In genomic region chr15:90231028-90232017, GRCh38 we compare ENCODE assay signal across 8 cellular contexts. TPM values are rescaled to one million over a fixed set of nuclear protein-coding genes. Genes with fewer than 3 reads are reported as not detected.
DNase-seq lines count a peak whose midpoint lies in the region; ATAC-seq, FAIRE-seq and TF ChIP-seq lines count a peak whose summit lies in the region.

No MANE protein-coding gene starts in this region.

- H3K9ac ChIP-seq in K562 (ENCODE audit: insufficient read depth in 1 of 2, low read depth in 2 of 2, low read length in 2 of 2), result peak overlapping the region in 1 of 2 experiments; percentile 70; a peak in 2 of 4 replicates

- no peaks in the 10 kb centered on the region for H3K9me1 ChIP-seq in K562 (ENCODE audit: control insufficient read depth, insufficient read depth, low read length)

- peaks cover 36% of the 10 kb centered on the region for H3K4me1 Mint-ChIP-seq in T-helper 2 cell treated with Interferon-gamma antibody and Interleukin-4, amounts not matched to agents 5 μg/mL and 100 μg/mL, for 36 hours (ENCODE audit: low read depth)

- H3K9me3 Mint-ChIP-seq in T-helper 2 cell treated with Interferon-gamma antibody and Interleukin-4, amounts not matched to agents 5 μg/mL and 100 μg/mL, for 36 hours, result no peaks in the 10 kb centered on the region

- H3K9me3 ChIP-seq in K562 (replicated peaks; ENCODE audit: control insufficient read depth, insufficient read depth, low read depth, low read length), result no peaks in the 10 kb centered on the region

- POLR2A ChIA-PET in K562 (lab: Yijun Ruan, JAX), result interaction anchor here (0.6 to 1.8 kb wide), 7 partner anchors 9 to 31 kb away, joined by 3 to 7 read pairs (median 3); partner anchors contain the start of gene SEMA4B

- peak overlapping the region; percentile 96 for H3K4me3 Mint-ChIP-seq in T-helper 2 cell treated with Interferon-gamma antibody and Interleukin-4, amounts not matched to agents 5 μg/mL and 100 μg/mL, for 36 hours

- H3K27ac Mint-ChIP-seq in T-helper 2 cell treated with Interferon-gamma antibody and Interleukin-4, amounts not matched to agents 5 μg/mL and 100 μg/mL, for 36 hours, result peak overlapping the region; percentile 95

- H3K4me2 ChIP-seq in K562 (ENCODE audit: insufficient read depth, low read length), result peak overlapping the region; percentile 94; the same call in 1 of the 2 replicates

- H3K27me3 Mint-ChIP-seq in T-helper 2 cell treated with Interferon-gamma antibody and Interleukin-4, amounts not matched to agents 5 μg/mL and 100 μg/mL, for 36 hours (ENCODE audit: low read depth), result no peaks in the 10 kb centered on the region

- in situ Hi-C loops in K562 (cut with MboI), result loop anchor here (10.0 kb wide), 1 partner anchor 447 kb away; no protein-coding TSS in a partner anchor

- peak overlapping the region; percentile 90 for H3K4me3 ChIP-seq in GM06990 (replicated peaks; ENCODE audit: low read depth, low read length)
- peak overlapping the region; percentile 78; the same call in 1 of the 2 replicates for H3K4me3 ChIP-seq in K562

- no peak overlapping the region for H2AFZ ChIP-seq in K562 (ENCODE audit: low read depth, low read length)

- CTCF ChIA-PET in K562 (lab: Yijun Ruan, JAX; ENCODE audit: low intra/inter-chr PET ratio), result no interaction called here

- H3K36me3 Mint-ChIP-seq in T-helper 2 cell treated with Interferon-gamma antibody and Interleukin-4, amounts not matched to agents 5 μg/mL and 100 μg/mL, for 36 hours (ENCODE audit: low read depth), result peaks cover 45% of the 10 kb centered on the region

- no peak for TF ChIP-seq CTCF in GM06990 (IDR thresholded peaks at IDR 0.05; ENCODE audit: insufficient read depth, low read length, poor library complexity, severe bottlenecking)
- no peak for TF ChIP-seq CTCF in K562 (IDR thresholded peaks at IDR 0.05 in 2 of 3, conservative IDR thresholded peaks at IDR 0.05 in 1 of 3; ENCODE audit: insufficient read depth in 2 of 3, low read depth in 1 of 3, low read length in 3 of 3)

- TF ChIP-seq EP300 in K562 (IDR thresholded peaks at IDR 0.05; ENCODE audit: low read length), result no peak

- no peak for TF ChIP-seq RAD21 in K562 (CRISPR knock-in tag; conservative IDR thresholded peaks at IDR 0.05 in 1 of 2, IDR thresholded peaks at IDR 0.05 in 1 of 2)

- DNase-seq in GM06990 (ENCODE audit: extremely low read depth, insufficient read length), result peak; percentile 51
- peak; percentile 62 for DNase-seq in T-helper 2 cell treated with Interferon-gamma antibody and Interleukin-4, amounts not matched to agents 5 μg/mL and 100 μg/mL, for 36 hours (ENCODE audit: low spot score)
- DNase-seq in K562 (ENCODE audit: extremely low read depth in 1 of 4, low spot score in 3 of 4), result no peak
- DNase-seq in renal cortical epithelial cell (ENCODE audit: low read depth), result peak; percentile 29
- DNase-seq in COLO829 (ENCODE audit: low spot score), result no peak
- no peak for DNase-seq in NCI-H774 (lab: John Stamatoyannopoulos, UW)
- DNase-seq in iPS-NIHi11 (ENCODE audit: low spot score), result no peak

- H3K27ac ChIP-seq in K562 (ENCODE audit: extremely low read depth, low read depth, low read length), result no peak overlapping the region

- FAIRE-seq in K562 (lab: Jason Lieb, UNC), result no peak

- BruUV-seq in K562 (replicated peaks; lab: Mats Ljungman, UMichigan), result no TSS peak

- peaks cover 7 to 43% of the 10 kb centered on the region in 2 experiments; a peak in 3 of 5 replicates for H3K4me1 ChIP-seq in K562 (replicated peaks in 1 of 2; ENCODE audit: control insufficient read depth in 2 of 2, insufficient read depth in 2 of 2, low read length in 2 of 2)

- no peaks in the 10 kb centered on the region for H3K27me3 ChIP-seq in GM06990 (replicated peaks; ENCODE audit: control insufficient read depth, insufficient read depth, low read length)
- no peaks in the 10 kb centered on the region for H3K27me3 ChIP-seq in K562 (ENCODE audit: control insufficient read depth in 2 of 2, insufficient read depth in 2 of 2, low read length in 2 of 2)

- peaks cover 24% of the 10 kb centered on the region for H3K36me3 ChIP-seq in GM06990 (ENCODE audit: control insufficient read depth, insufficient read depth, low read length)
- peaks cover 62% of the 10 kb centered on the region for H3K36me3 ChIP-seq in K562 (ENCODE audit: control insufficient read depth, insufficient read depth, low read length)

- TF ChIP-seq POLR2A in K562 (conservative IDR thresholded peaks at IDR 0.05), result no peak; the same call in 1 of the 2 replicates

- WGBS in K562 (ENCODE audit: insufficient coverage, low coverage, missing lambda C conversion rate), result 77% methylated on average over 19 of the region's 27 CpGs

- no peak for ATAC-seq in K562
- ATAC-seq in HG02852 (IDR thresholded peaks at IDR 0.05; ENCODE audit: unreplicated experiment), result no peak

- intact Hi-C loops in K562 (cut with micrococcal nuclease), result loop anchor here (5.0 kb wide), 1 partner anchor 56 kb away; no protein-coding TSS in a partner anchor

- peaks cover 32% of the 10 kb centered on the region for H3K79me2 ChIP-seq in K562 (ENCODE audit: control insufficient read depth, insufficient read depth, low read length)

- H4K20me1 ChIP-seq in K562 (replicated peaks; ENCODE audit: control insufficient read depth, insufficient read depth, low read length), result 0 out of 2 replicates have a peak, but pooled peaks cover 4% of the 10 kb centered on the region

RNA-seq across cellular contexts. Expression of gene CIB1, which starts 2.4 kb away (rescaled TPM):
- 14.3 and 33.8 TPM in 2 replicates for total RNA-seq in K562 (2011; cell fraction: chromatin; rRNA removed; ENCODE audit: low replicate concordance)
- 35.9 and 36.5 TPM in 2 replicates for total RNA-seq in K562 (2011; cell fraction: nucleolus; rRNA removed)
- total RNA-seq in K562 (2011; cell fraction: nucleoplasm; rRNA removed), result 26.0 and 30.1 TPM in 2 replicates
- 61.4 and 94.5 TPM in 2 replicates for total RNA-seq in K562 (2014; rRNA removed)
- 46.9 and 49.6 TPM in 2 replicates for total RNA-seq in K562 (2014; rRNA removed; fragmentation: Illumina TruSeq; extraction: Trizol)
- 63.4 and 64.5 TPM in 2 replicates for total RNA-seq in K562 (2015; rRNA removed; fragmentation: Illumina TruSeq; extraction: Trizol)
- 106 and 107 TPM in 2 replicates for total RNA-seq in K562 (2021)
- 136 and 186 TPM in 2 replicates for polyA plus RNA-seq in K562 (2011; rRNA removed)
- polyA plus RNA-seq in K562 (2011; cell fraction: cytosol; rRNA removed), result 212 and 302 TPM in 2 replicates
- polyA plus RNA-seq in K562 (2011; cell fraction: nucleus; rRNA removed), result 104 and 147 TPM in 2 replicates
- polyA plus RNA-seq in K562 (2012), result 132 and 166 TPM in 2 replicates
- 107 and 138 TPM in 2 replicates for polyA plus RNA-seq in K562 (2014; fragmentation: Illumina TruSeq; extraction: Trizol)
- polyA plus RNA-seq in K562 (2014; fragmentation: Nextera tagmentation; extraction: Ambion mirVana), result 10 to 100 TPM; 14.9 to 33.8 TPM
- polyA plus RNA-seq in K562 (2014; rRNA removed), result 128 and 142 TPM in 2 replicates
- 38.2 and 47.4 TPM in 2 replicates for polyA minus RNA-seq in K562 (2011; rRNA and poly(A)+ RNA removed)
- polyA minus RNA-seq in K562 (2011; cell fraction: cytosol; rRNA and poly(A)+ RNA removed), result 35.2 and 37.1 TPM in 2 replicates
- 10.0 and 16.9 TPM in 2 replicates for polyA minus RNA-seq in K562 (2011; cell fraction: nucleus; rRNA and poly(A)+ RNA removed)
- 44.6 and 45.6 TPM in 2 replicates for total RNA-seq in renal cortical epithelial cell

RNA-seq across cellular contexts. Expression of gene GDPGP1, which starts 2.7 kb away (rescaled TPM):
- 9.0 and 29.0 TPM in 2 replicates for total RNA-seq in K562 (2011; cell fraction: chromatin; rRNA removed; ENCODE audit: low replicate concordance)
- 29.9 and 32.4 TPM in 2 replicates for total RNA-seq in K562 (2011; cell fraction: nucleolus; rRNA removed)
- 18.3 and 18.8 TPM in 2 replicates for total RNA-seq in K562 (2011; cell fraction: nucleoplasm; rRNA removed)
- total RNA-seq in K562 (2014; rRNA removed) (3.9 and 4.0 TPM in 2 replicates), K562 (2014; rRNA removed; fragmentation: Illumina TruSeq; extraction: Trizol) (2.8 and 3.0 TPM in 2 replicates), K562 (2015; rRNA removed; fragmentation: Illumina TruSeq; extraction: Trizol) (2.4 and 3.0 TPM in 2 replicates), K562 (2021) (6.0 and 6.1 TPM in 2 replicates), renal cortical epithelial cell (19.0 and 20.8 TPM in 2 replicates)
- polyA plus RNA-seq in K562 (2011; rRNA removed) (3.7 and 4.0 TPM in 2 replicates), K562 (2014; fragmentation: Illumina TruSeq; extraction: Trizol) (1.2 and 2.0 TPM in 2 replicates), K562 (2014; fragmentation: Nextera tagmentation; extraction: Ambion mirVana) (under 1 TPM; 0.78 to 0.92 TPM), K562 (2014; rRNA removed) (2.6 and 3.3 TPM in 2 replicates)
- 1.4 and 2.7 TPM in 2 replicates for polyA plus RNA-seq in K562 (2011; cell fraction: cytosol; rRNA removed)
- 9.9 and 12.7 TPM in 2 replicates for polyA plus RNA-seq in K562 (2011; cell fraction: nucleus; rRNA removed)
- polyA plus RNA-seq in K562 (2012), result 2.3 and 4.2 TPM in 2 replicates
- 7.1 and 7.7 TPM in 2 replicates for polyA minus RNA-seq in K562 (2011; rRNA and poly(A)+ RNA removed)
- polyA minus RNA-seq in K562 (2011; cell fraction: cytosol; rRNA and poly(A)+ RNA removed), result 6.0 and 7.6 TPM in 2 replicates
- 13.9 and 15.4 TPM in 2 replicates for polyA minus RNA-seq in K562 (2011; cell fraction: nucleus; rRNA and poly(A)+ RNA removed)

RNA-seq across cellular contexts. Expression of gene TTLL13, which starts 18.0 kb away (rescaled TPM):
- 1.1 and 1.4 TPM in 2 replicates for total RNA-seq in K562 (2011; cell fraction: chromatin; rRNA removed; ENCODE audit: low replicate concordance)
- 0.53 and 0.83 TPM in 2 replicates for total RNA-seq in K562 (2011; cell fraction: nucleolus; rRNA removed)
- 0.37 and 0.76 TPM in 2 replicates for total RNA-seq in K562 (2011; cell fraction: nucleoplasm; rRNA removed)
- total RNA-seq in K562 (2014; rRNA removed) (0.04 TPM in 1 of 2 replicates, not detected in the other), K562 (2014; rRNA removed; fragmentation: Illumina TruSeq; extraction: Trizol) (0.10 and 0.22 TPM in 2 replicates), K562 (2015; rRNA removed; fragmentation: Illumina TruSeq; extraction: Trizol) (0.11 TPM in 1 of 2 replicates, not detected in the other), K562 (2021) (0.11 and 0.36 TPM in 2 replicates), renal cortical epithelial cell (0.10 TPM in 1 of 2 replicates, not detected in the other)
- polyA plus RNA-seq in K562 (2011; rRNA removed) (0.20 and 0.24 TPM in 2 replicates), K562 (2014; fragmentation: Illumina TruSeq; extraction: Trizol) (0.12 TPM in 1 of 2 replicates, not detected in the other), K562 (2014; fragmentation: Nextera tagmentation; extraction: Ambion mirVana) (under 1 TPM; 0.10 to 0.17 TPM), K562 (2014; rRNA removed) (0.05 TPM in 1 of 2 replicates, not detected in the other)
- 0.22 and 0.24 TPM in 2 replicates for polyA plus RNA-seq in K562 (2011; cell fraction: cytosol; rRNA removed)
- 0.49 and 0.74 TPM in 2 replicates for polyA plus RNA-seq in K562 (2011; cell fraction: nucleus; rRNA removed)
- polyA plus RNA-seq in K562 (2012), result 0.17 and 0.55 TPM in 2 replicates
- 0.28 and 0.51 TPM in 2 replicates for polyA minus RNA-seq in K562 (2011; rRNA and poly(A)+ RNA removed)
- not detected in 2 replicates for polyA minus RNA-seq in K562 (2011; cell fraction: cytosol; rRNA and poly(A)+ RNA removed)
- polyA minus RNA-seq in K562 (2011; cell fraction: nucleus; rRNA and poly(A)+ RNA removed), result 0.22 and 0.40 TPM in 2 replicates

RNA-seq across cellular contexts. Expression of gene SEMA4B, which starts 30.2 kb away (rescaled TPM):
- 229 and 471 TPM in 2 replicates for total RNA-seq in K562 (2011; cell fraction: chromatin; rRNA removed; ENCODE audit: low replicate concordance)
- 275 and 311 TPM in 2 replicates for total RNA-seq in K562 (2011; cell fraction: nucleolus; rRNA removed)
- total RNA-seq in K562 (2011; cell fraction: nucleoplasm; rRNA removed), result 234 and 268 TPM in 2 replicates
- total RNA-seq in K562 (2014; rRNA removed) (11.0 and 38.7 TPM in 2 replicates), K562 (2014; rRNA removed; fragmentation: Illumina TruSeq; extraction: Trizol) (8.5 and 10.7 TPM in 2 replicates), K562 (2015; rRNA removed; fragmentation: Illumina TruSeq; extraction: Trizol) (16.7 and 17.7 TPM in 2 replicates), K562 (2021) (33.6 and 37.9 TPM in 2 replicates), renal cortical epithelial cell (26.6 and 154 TPM in 2 replicates)
- polyA plus RNA-seq in K562 (2011; rRNA removed) (28.8 and 56.9 TPM in 2 replicates), K562 (2014; fragmentation: Illumina TruSeq; extraction: Trizol) (10.9 and 16.9 TPM in 2 replicates), K562 (2014; fragmentation: Nextera tagmentation; extraction: Ambion mirVana) (1 to 10 TPM; 1.3 to 1.5 TPM), K562 (2014; rRNA removed) (24.8 and 27.8 TPM in 2 replicates)
- 31.0 and 40.4 TPM in 2 replicates for polyA plus RNA-seq in K562 (2011; cell fraction: cytosol; rRNA removed)
- polyA plus RNA-seq in K562 (2011; cell fraction: nucleus; rRNA removed), result 155 and 194 TPM in 2 replicates
- polyA plus RNA-seq in K562 (2012), result 31.3 and 40.0 TPM in 2 replicates
- polyA minus RNA-seq in K562 (2011; rRNA and poly(A)+ RNA removed), result 41.6 and 47.9 TPM in 2 replicates
- polyA minus RNA-seq in K562 (2011; cell fraction: cytosol; rRNA and poly(A)+ RNA removed), result 59.8 and 102 TPM in 2 replicates
- polyA minus RNA-seq in K562 (2011; cell fraction: nucleus; rRNA and poly(A)+ RNA removed), result 62.9 and 86.3 TPM in 2 replicates

RNA-seq across cellular contexts. Expression of gene NGRN, which starts 34.1 kb away (rescaled TPM):
- 23.0 and 24.9 TPM in 2 replicates for total RNA-seq in K562 (2011; cell fraction: chromatin; rRNA removed; ENCODE audit: low replicate concordance)
- total RNA-seq in K562 (2011; cell fraction: nucleolus; rRNA removed), result 17.9 and 20.5 TPM in 2 replicates
- total RNA-seq in K562 (2011; cell fraction: nucleoplasm; rRNA removed), result 24.8 and 26.5 TPM in 2 replicates
- total RNA-seq in K562 (2014; rRNA removed), result 69.5 and 73.4 TPM in 2 replicates
- total RNA-seq in K562 (2014; rRNA removed; fragmentation: Illumina TruSeq; extraction: Trizol), result 54.9 and 58.8 TPM in 2 replicates
- total RNA-seq in K562 (2015; rRNA removed; fragmentation: Illumina TruSeq; extraction: Trizol), result 60.0 and 61.5 TPM in 2 replicates
- total RNA-seq in K562 (2021), result 64.6 and 66.5 TPM in 2 replicates
- polyA plus RNA-seq in K562 (2011; rRNA removed), result 57.5 and 62.8 TPM in 2 replicates
- polyA plus RNA-seq in K562 (2011; cell fraction: cytosol; rRNA removed), result 45.8 and 48.7 TPM in 2 replicates
- polyA plus RNA-seq in K562 (2011; cell fraction: nucleus; rRNA removed), result 21.4 and 27.0 TPM in 2 replicates
- polyA plus RNA-seq in K562 (2012), result 49.2 and 50.7 TPM in 2 replicates
- polyA plus RNA-seq in K562 (2014; fragmentation: Illumina TruSeq; extraction: Trizol), result 47.9 and 56.5 TPM in 2 replicates
- 10 to 100 TPM; 14.0 to 21.0 TPM for polyA plus RNA-seq in K562 (2014; fragmentation: Nextera tagmentation; extraction: Ambion mirVana)
- 64.5 and 70.3 TPM in 2 replicates for polyA plus RNA-seq in K562 (2014; rRNA removed)
- polyA minus RNA-seq in K562 (2011; rRNA and poly(A)+ RNA removed), result 37.7 and 38.0 TPM in 2 replicates
- 18.5 and 20.3 TPM in 2 replicates for polyA minus RNA-seq in K562 (2011; cell fraction: cytosol; rRNA and poly(A)+ RNA removed)
- polyA minus RNA-seq in K562 (2011; cell fraction: nucleus; rRNA and poly(A)+ RNA removed), result 8.5 and 11.4 TPM in 2 replicates
- total RNA-seq in renal cortical epithelial cell, result 102 and 121 TPM in 2 replicates

Comparison
In these comparisons a context has a peak if more than half of its experiments do, and no peak if none do; other contexts are left out.
1. DNase-seq: peak in GM06990 (single experiment), T-helper 2 cell treated with Interferon-gamma antibody and Interleukin-4, amounts not matched to agents 5 μg/mL and 100 μg/mL, for 36 hours (single experiment) and renal cortical epithelial cell (single experiment); none in K562 (0 of 4), COLO829 (single experiment), NCI-H774 (single experiment) and iPS-NIHi11 (single experiment).